1 cellular context compared by ENCODE assay signal in genomic region chr11:45904309-45904915, GRCh38.
A peak's percentile ranks its signal among the peaks of the same experiment; 100 is the strongest.
TF ChIP-seq lines count a peak whose summit lies in the region.

No MANE protein-coding gene starts in this region.

TF ChIP-seq in K562, 482 proteins besides CTCF, POLR2A, EP300 and RAD21 (continues in another document):
- TF ChIP-seq CBX3 (IDR thresholded peaks at IDR 0.05; ENCODE audit: borderline replicate concordance in 1 of 2, low read length in 2 of 2): peak in 1 of 2 experiments; percentile 45; a peak in 1 of 3 replicates
- no peak for TF ChIP-seq HDAC2 (IDR thresholded peaks at IDR 0.05)
- no peak for TF ChIP-seq SP1 (CRISPR knock-in tag; IDR thresholded peaks at IDR 0.05)
- no peak for TF ChIP-seq MAZ (CRISPR knock-in tag; conservative IDR thresholded peaks at IDR 0.05 in 1 of 2, IDR thresholded peaks at IDR 0.05 in 1 of 2)
- TF ChIP-seq KAT2B (IDR thresholded peaks at IDR 0.05; ENCODE audit: low read depth, low read length): no peak
- no peak for TF ChIP-seq KLF10 (CRISPR knock-in tag; IDR thresholded peaks at IDR 0.05)
- no peak for TF ChIP-seq PCBP2 (IDR thresholded peaks at IDR 0.05; ENCODE audit: low read depth, low read length, poor library complexity, severe bottlenecking)
- no peak for TF ChIP-seq CREB3 (tag; conservative IDR thresholded peaks at IDR 0.05; ENCODE audit: low read depth)
- no peak for TF ChIP-seq SRSF9 (IDR thresholded peaks at IDR 0.05; ENCODE audit: borderline replicate concordance, low read depth, low read length)
- TF ChIP-seq UBTF (IDR thresholded peaks at IDR 0.05; ENCODE audit: borderline replicate concordance in 1 of 2, low read depth in 2 of 2, low read length in 2 of 2): no peak
- TF ChIP-seq GATAD2B (IDR thresholded peaks at IDR 0.05; ENCODE audit: borderline replicate concordance): no peak
- TF ChIP-seq PHB2 (IDR thresholded peaks at IDR 0.05; ENCODE audit: low read depth): no peak
- no peak for TF ChIP-seq SPI1 (IDR thresholded peaks at IDR 0.05; ENCODE audit: borderline replicate concordance, low read depth, low read length)
- TF ChIP-seq LCOR (CRISPR knock-in tag; IDR thresholded peaks at IDR 0.05): no peak
- TF ChIP-seq ZBED1 (IDR thresholded peaks at IDR 0.05): no peak
- no peak for TF ChIP-seq MYC (IDR thresholded peaks at IDR 0.05; ENCODE audit: low read depth, low read length)
- TF ChIP-seq MYC (CRISPR knock-in tag; IDR thresholded peaks at IDR 0.05; ENCODE audit: borderline replicate concordance, low read depth): no peak
- TF ChIP-seq SNAPC5 (CRISPR knock-in tag; IDR thresholded peaks at IDR 0.05): no peak
- TF ChIP-seq DACH1 (IDR thresholded peaks at IDR 0.05; ENCODE audit: partially characterized antibody): peak; percentile 82
- TF ChIP-seq CHCHD3 (CRISPR knock-in tag; IDR thresholded peaks at IDR 0.05): no peak
- no peak for TF ChIP-seq GTF2B (IDR thresholded peaks at IDR 0.05; ENCODE audit: extremely low read depth, insufficient read length)
- TF ChIP-seq TFAP4 (CRISPR knock-in tag; IDR thresholded peaks at IDR 0.05; ENCODE audit: borderline replicate concordance): peak; percentile 95
- 0 out of 4 replicates have a peak, but pooled peaks of 1 of the 2 experiments have one; percentile 27 for TF ChIP-seq RCOR1 (IDR thresholded peaks at IDR 0.05; ENCODE audit: borderline replicate concordance in 1 of 2, low read depth in 2 of 2, low read length in 2 of 2)
- TF ChIP-seq ZNF655 (CRISPR knock-in tag; IDR thresholded peaks at IDR 0.05): no peak
- no peak for TF ChIP-seq PML (IDR thresholded peaks at IDR 0.05; ENCODE audit: low read length)
- TF ChIP-seq AFF1 (IDR thresholded peaks at IDR 0.05; ENCODE audit: low read depth in 1 of 2, partially characterized antibody in 2 of 2): no peak
- TF ChIP-seq ELK1 (CRISPR knock-in tag; IDR thresholded peaks at IDR 0.05): no peak
- no peak for TF ChIP-seq HNRNPH1 (optimal IDR thresholded peaks at IDR 0.05; ENCODE audit: low read depth, low read length)
- no peak for TF ChIP-seq MAFF (IDR thresholded peaks at IDR 0.05; ENCODE audit: low read length)
- TF ChIP-seq ZNF24 (IDR thresholded peaks at IDR 0.05): no peak
- no peak for TF ChIP-seq ZBTB2 (IDR thresholded peaks at IDR 0.05)
- TF ChIP-seq DEAF1 (CRISPR knock-in tag; IDR thresholded peaks at IDR 0.05): no peak
- TF ChIP-seq MTA3 (IDR thresholded peaks at IDR 0.05; ENCODE audit: borderline replicate concordance): no peak
- TF ChIP-seq NFATC3 (IDR thresholded peaks at IDR 0.05): no peak
- peak; percentile 11; the same call in 1 of the 2 replicates for TF ChIP-seq ZFX (CRISPR knock-in tag; IDR thresholded peaks at IDR 0.05)
- no peak for TF ChIP-seq SLC30A9 (CRISPR knock-in tag; IDR thresholded peaks at IDR 0.05)
- no peak for TF ChIP-seq ZNF561 (CRISPR knock-in tag; conservative IDR thresholded peaks at IDR 0.05)
- TF ChIP-seq C11orf30 (IDR thresholded peaks at IDR 0.05; ENCODE audit: low read depth): no peak
- no peak for TF ChIP-seq TSHZ1 (CRISPR knock-in tag; IDR thresholded peaks at IDR 0.05)
- no peak for TF ChIP-seq HNRNPK (IDR thresholded peaks at IDR 0.05; ENCODE audit: low read depth, low read length, poor library complexity, severe bottlenecking)
- no peak for TF ChIP-seq ZNF3 (CRISPR knock-in tag; IDR thresholded peaks at IDR 0.05)
- TF ChIP-seq NFRKB (IDR thresholded peaks at IDR 0.05; ENCODE audit: low read depth): no peak
- TF ChIP-seq BRD4 (IDR thresholded peaks at IDR 0.05): no peak
- no peak for TF ChIP-seq ARHGAP35 (IDR thresholded peaks at IDR 0.05; ENCODE audit: partially characterized antibody)
- no peak for TF ChIP-seq ZNF780A (CRISPR knock-in tag; IDR thresholded peaks at IDR 0.05)
- TF ChIP-seq ZFP36 (IDR thresholded peaks at IDR 0.05; ENCODE audit: low read depth, low read length, partially characterized antibody): no peak
- no peak for TF ChIP-seq RBBP5 (IDR thresholded peaks at IDR 0.05; ENCODE audit: borderline replicate concordance, insufficient read depth, low read length, poor library complexity, severe bottlenecking)
- TF ChIP-seq NEUROD1 (IDR thresholded peaks at IDR 0.05; ENCODE audit: borderline replicate concordance, low read depth, low read length, partially characterized antibody): no peak
- TF ChIP-seq STAT5A (IDR thresholded peaks at IDR 0.05; ENCODE audit: borderline replicate concordance, low read length): peak; percentile 67; the same call in 1 of the 2 replicates
- no peak for TF ChIP-seq THRAP3 (IDR thresholded peaks at IDR 0.05; ENCODE audit: borderline replicate concordance)
